In the genomic region with DNA sequence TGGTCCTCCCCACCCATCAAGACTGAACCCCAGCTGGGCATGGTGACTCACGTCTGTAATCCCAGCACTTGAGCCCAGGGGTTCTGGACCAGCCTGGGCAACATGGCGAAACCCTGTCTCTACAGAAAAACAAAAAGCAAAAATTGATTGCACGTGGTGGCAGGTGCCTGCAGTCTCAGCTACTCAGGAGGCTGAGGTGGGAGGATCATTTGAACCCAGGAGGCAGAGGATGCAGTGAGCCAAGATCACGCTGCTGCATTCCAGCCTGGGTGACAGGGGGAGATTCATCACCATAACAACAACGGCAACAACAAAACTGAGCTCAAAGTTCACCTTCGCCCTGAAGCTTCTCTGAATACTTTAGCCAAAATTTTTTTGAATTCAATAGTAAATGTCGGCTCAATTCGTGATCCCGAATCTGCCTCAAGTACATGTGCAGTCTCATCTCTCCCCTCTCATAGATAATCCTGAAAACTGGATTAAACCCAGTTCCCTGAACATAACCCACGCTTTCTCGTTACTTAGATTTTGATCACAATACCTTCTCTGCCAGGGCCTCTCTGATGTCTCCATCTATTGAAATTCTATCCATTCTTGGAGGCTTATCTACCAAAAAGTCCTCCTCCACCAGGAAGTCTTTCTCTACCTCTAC, we compare ENCODE assay signal across 1 cellular context.
TF ChIP-seq lines count a peak whose summit lies in the region.

No MANE protein-coding gene starts in this region.

TF ChIP-seq in HepG2, 621 proteins besides CTCF, POLR2A, EP300 and RAD21 (continued from another document):
- TF ChIP-seq, protein P1, sequence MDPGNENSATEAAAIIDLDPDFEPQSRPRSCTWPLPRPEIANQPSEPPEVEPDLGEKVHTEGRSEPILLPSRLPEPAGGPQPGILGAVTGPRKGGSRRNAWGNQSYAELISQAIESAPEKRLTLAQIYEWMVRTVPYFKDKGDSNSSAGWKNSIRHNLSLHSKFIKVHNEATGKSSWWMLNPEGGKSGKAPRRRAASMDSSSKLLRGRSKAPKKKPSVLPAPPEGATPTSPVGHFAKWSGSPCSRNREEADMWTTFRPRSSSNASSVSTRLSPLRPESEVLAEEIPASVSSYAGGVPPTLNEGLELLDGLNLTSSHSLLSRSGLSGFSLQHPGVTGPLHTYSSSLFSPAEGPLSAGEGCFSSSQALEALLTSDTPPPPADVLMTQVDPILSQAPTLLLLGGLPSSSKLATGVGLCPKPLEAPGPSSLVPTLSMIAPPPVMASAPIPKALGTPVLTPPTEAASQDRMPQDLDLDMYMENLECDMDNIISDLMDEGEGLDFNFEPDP (CRISPR knock-in tag; conservative IDR thresholded peaks at IDR 0.05): no peak
- TF ChIP-seq, protein P2, sequence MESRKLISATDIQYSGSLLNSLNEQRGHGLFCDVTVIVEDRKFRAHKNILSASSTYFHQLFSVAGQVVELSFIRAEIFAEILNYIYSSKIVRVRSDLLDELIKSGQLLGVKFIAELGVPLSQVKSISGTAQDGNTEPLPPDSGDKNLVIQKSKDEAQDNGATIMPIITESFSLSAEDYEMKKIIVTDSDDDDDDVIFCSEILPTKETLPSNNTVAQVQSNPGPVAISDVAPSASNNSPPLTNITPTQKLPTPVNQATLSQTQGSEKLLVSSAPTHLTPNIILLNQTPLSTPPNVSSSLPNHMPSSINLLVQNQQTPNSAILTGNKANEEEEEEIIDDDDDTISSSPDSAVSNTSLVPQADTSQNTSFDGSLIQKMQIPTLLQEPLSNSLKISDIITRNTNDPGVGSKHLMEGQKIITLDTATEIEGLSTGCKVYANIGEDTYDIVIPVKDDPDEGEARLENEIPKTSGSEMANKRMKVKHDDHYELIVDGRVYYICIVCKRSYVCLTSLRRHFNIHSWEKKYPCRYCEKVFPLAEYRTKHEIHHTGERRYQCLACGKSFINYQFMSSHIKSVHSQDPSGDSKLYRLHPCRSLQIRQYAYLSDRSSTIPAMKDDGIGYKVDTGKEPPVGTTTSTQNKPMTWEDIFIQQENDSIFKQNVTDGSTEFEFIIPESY (CRISPR knock-in tag; IDR thresholded peaks at IDR 0.05): peak; percentile 28; the same call in 1 of the 2 replicates
- peak; percentile 75 for TF ChIP-seq SAP130 (CRISPR knock-in tag; IDR thresholded peaks at IDR 0.05; ENCODE audit: low read depth)
- TF ChIP-seq EED (CRISPR knock-in tag; IDR thresholded peaks at IDR 0.05): no peak
- TF ChIP-seq TOPORS (CRISPR knock-in tag; IDR thresholded peaks at IDR 0.05): no peak
- no peak for TF ChIP-seq ZKSCAN8 (CRISPR knock-in tag; IDR thresholded peaks at IDR 0.05; ENCODE audit: borderline replicate concordance)
- TF ChIP-seq TARDBP (CRISPR knock-in tag; IDR thresholded peaks at IDR 0.05): peak; percentile 35; the same call in 1 of the 2 replicates
- 0 out of 2 replicates have a peak, but pooled peaks have one; percentile 47 for TF ChIP-seq HDAC1 (CRISPR knock-in tag; IDR thresholded peaks at IDR 0.05)
- TF ChIP-seq ZFP36L2 (CRISPR knock-in tag; IDR thresholded peaks at IDR 0.05): no peak
- peak; percentile 70; the same call in 1 of the 2 replicates for TF ChIP-seq ZNF292 (CRISPR knock-in tag; IDR thresholded peaks at IDR 0.05; ENCODE audit: borderline replicate concordance, low read depth)
- TF ChIP-seq BCL6 (CRISPR knock-in tag; IDR thresholded peaks at IDR 0.05): peak; percentile 36; the same call in 1 of the 2 replicates
- TF ChIP-seq, protein P3, sequence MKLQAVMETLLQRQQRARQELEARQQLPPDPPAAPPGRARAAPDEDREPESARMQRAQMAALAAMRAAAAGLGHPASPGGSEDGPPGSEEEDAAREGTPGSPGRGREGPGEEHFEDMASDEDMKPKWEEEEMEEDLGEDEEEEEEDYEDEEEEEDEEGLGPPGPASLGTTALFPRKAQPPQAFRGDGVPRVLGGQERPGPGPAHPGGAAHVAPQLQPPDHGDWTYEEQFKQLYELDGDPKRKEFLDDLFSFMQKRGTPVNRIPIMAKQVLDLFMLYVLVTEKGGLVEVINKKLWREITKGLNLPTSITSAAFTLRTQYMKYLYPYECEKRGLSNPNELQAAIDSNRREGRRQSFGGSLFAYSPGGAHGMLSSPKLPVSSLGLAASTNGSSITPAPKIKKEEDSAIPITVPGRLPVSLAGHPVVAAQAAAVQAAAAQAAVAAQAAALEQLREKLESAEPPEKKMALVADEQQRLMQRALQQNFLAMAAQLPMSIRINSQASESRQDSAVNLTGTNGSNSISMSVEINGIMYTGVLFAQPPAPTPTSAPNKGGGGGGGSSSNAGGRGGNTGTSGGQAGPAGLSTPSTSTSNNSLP (IDR thresholded peaks at IDR 0.05; ENCODE audit: low read depth, low read length): 0 out of 2 replicates have a peak, but pooled peaks have one; percentile 23
- TF ChIP-seq, protein P4, sequence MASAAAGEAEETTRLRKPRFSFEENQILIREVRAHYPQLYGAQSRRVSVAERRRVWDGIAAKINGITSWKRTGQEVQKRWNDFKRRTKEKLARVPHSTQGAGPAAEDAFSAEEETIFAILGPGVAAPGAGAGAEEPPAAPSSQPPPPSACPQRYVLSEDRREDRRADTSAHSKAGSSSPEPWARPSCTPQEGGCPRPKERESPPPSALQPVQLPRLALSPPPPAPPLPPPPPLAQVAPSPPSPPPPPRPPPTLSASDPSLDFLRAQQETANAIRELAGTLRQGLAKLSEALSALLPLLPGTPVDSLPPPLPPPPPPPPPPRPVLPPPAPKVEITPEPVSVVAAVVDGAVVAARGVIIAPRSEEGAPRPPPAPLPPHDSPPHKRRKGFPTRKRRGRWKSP (CRISPR knock-in tag; IDR thresholded peaks at IDR 0.05): no peak
- peak; percentile 86 for TF ChIP-seq RFX3 (CRISPR knock-in tag; IDR thresholded peaks at IDR 0.05)
- TF ChIP-seq SOX6 (IDR thresholded peaks at IDR 0.05): no peak
- peak; percentile 41; the same call in 1 of the 2 replicates for TF ChIP-seq SOX6 (CRISPR knock-in tag; IDR thresholded peaks at IDR 0.05)
- TF ChIP-seq TEAD3 (CRISPR knock-in tag; optimal IDR thresholded peaks at IDR 0.05; ENCODE audit: borderline replicate concordance): peak; percentile 97
- TF ChIP-seq ZMYM2 (CRISPR knock-in tag; IDR thresholded peaks at IDR 0.05): peak; percentile 65; the same call in 1 of the 2 replicates
- TF ChIP-seq ZNF788 (CRISPR knock-in tag; IDR thresholded peaks at IDR 0.05; ENCODE audit: borderline replicate concordance): peak; percentile 49; the same call in 1 of the 2 replicates
- TF ChIP-seq, protein P5, sequence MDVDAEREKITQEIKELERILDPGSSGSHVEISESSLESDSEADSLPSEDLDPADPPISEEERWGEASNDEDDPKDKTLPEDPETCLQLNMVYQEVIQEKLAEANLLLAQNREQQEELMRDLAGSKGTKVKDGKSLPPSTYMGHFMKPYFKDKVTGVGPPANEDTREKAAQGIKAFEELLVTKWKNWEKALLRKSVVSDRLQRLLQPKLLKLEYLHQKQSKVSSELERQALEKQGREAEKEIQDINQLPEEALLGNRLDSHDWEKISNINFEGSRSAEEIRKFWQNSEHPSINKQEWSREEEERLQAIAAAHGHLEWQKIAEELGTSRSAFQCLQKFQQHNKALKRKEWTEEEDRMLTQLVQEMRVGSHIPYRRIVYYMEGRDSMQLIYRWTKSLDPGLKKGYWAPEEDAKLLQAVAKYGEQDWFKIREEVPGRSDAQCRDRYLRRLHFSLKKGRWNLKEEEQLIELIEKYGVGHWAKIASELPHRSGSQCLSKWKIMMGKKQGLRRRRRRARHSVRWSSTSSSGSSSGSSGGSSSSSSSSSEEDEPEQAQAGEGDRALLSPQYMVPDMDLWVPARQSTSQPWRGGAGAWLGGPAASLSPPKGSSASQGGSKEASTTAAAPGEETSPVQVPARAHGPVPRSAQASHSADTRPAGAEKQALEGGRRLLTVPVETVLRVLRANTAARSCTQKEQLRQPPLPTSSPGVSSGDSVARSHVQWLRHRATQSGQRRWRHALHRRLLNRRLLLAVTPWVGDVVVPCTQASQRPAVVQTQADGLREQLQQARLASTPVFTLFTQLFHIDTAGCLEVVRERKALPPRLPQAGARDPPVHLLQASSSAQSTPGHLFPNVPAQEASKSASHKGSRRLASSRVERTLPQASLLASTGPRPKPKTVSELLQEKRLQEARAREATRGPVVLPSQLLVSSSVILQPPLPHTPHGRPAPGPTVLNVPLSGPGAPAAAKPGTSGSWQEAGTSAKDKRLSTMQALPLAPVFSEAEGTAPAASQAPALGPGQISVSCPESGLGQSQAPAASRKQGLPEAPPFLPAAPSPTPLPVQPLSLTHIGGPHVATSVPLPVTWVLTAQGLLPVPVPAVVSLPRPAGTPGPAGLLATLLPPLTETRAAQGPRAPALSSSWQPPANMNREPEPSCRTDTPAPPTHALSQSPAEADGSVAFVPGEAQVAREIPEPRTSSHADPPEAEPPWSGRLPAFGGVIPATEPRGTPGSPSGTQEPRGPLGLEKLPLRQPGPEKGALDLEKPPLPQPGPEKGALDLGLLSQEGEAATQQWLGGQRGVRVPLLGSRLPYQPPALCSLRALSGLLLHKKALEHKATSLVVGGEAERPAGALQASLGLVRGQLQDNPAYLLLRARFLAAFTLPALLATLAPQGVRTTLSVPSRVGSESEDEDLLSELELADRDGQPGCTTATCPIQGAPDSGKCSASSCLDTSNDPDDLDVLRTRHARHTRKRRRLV (CRISPR knock-in tag; IDR thresholded peaks at IDR 0.05): no peak
- TF ChIP-seq, protein P6, sequence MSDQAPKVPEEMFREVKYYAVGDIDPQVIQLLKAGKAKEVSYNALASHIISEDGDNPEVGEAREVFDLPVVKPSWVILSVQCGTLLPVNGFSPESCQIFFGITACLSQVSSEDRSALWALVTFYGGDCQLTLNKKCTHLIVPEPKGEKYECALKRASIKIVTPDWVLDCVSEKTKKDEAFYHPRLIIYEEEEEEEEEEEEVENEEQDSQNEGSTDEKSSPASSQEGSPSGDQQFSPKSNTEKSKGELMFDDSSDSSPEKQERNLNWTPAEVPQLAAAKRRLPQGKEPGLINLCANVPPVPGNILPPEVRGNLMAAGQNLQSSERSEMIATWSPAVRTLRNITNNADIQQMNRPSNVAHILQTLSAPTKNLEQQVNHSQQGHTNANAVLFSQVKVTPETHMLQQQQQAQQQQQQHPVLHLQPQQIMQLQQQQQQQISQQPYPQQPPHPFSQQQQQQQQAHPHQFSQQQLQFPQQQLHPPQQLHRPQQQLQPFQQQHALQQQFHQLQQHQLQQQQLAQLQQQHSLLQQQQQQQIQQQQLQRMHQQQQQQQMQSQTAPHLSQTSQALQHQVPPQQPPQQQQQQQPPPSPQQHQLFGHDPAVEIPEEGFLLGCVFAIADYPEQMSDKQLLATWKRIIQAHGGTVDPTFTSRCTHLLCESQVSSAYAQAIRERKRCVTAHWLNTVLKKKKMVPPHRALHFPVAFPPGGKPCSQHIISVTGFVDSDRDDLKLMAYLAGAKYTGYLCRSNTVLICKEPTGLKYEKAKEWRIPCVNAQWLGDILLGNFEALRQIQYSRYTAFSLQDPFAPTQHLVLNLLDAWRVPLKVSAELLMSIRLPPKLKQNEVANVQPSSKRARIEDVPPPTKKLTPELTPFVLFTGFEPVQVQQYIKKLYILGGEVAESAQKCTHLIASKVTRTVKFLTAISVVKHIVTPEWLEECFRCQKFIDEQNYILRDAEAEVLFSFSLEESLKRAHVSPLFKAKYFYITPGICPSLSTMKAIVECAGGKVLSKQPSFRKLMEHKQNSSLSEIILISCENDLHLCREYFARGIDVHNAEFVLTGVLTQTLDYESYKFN (CRISPR knock-in tag; conservative IDR thresholded peaks at IDR 0.05): 0 out of 2 replicates have a peak, but pooled peaks have one; percentile 26
- TF ChIP-seq FOXJ3 (CRISPR knock-in tag; IDR thresholded peaks at IDR 0.05; ENCODE audit: borderline replicate concordance): peak; percentile 51; the same call in 1 of the 2 replicates
- TF ChIP-seq CBX1 (IDR thresholded peaks at IDR 0.05; ENCODE audit: low read depth): peak; percentile 40
- TF ChIP-seq RFX1 (IDR thresholded peaks at IDR 0.05): peak; percentile 84
- TF ChIP-seq ZNF605 (CRISPR knock-in tag; IDR thresholded peaks at IDR 0.05): 0 out of 2 replicates have a peak, but pooled peaks have one; percentile 24
- peak; percentile 64; the same call in 1 of the 2 replicates for TF ChIP-seq POGZ (CRISPR knock-in tag; IDR thresholded peaks at IDR 0.05)
- TF ChIP-seq SOX5 (CRISPR knock-in tag; IDR thresholded peaks at IDR 0.05; ENCODE audit: borderline replicate concordance): peak; percentile 30; the same call in 1 of the 2 replicates
- no peak for TF ChIP-seq GPN1 (CRISPR knock-in tag; IDR thresholded peaks at IDR 0.05; ENCODE audit: borderline replicate concordance)
- peak; percentile 18; the same call in 1 of the 2 replicates for TF ChIP-seq FOXO1 (CRISPR knock-in tag; IDR thresholded peaks at IDR 0.05)
- TF ChIP-seq CBX5 (CRISPR knock-in tag; IDR thresholded peaks at IDR 0.05; ENCODE audit: borderline replicate concordance): 0 out of 2 replicates have a peak, but pooled peaks have one; percentile 15
- peak; percentile 89 for TF ChIP-seq KDM1A (CRISPR knock-in tag; IDR thresholded peaks at IDR 0.05)
- TF ChIP-seq, protein P7, sequence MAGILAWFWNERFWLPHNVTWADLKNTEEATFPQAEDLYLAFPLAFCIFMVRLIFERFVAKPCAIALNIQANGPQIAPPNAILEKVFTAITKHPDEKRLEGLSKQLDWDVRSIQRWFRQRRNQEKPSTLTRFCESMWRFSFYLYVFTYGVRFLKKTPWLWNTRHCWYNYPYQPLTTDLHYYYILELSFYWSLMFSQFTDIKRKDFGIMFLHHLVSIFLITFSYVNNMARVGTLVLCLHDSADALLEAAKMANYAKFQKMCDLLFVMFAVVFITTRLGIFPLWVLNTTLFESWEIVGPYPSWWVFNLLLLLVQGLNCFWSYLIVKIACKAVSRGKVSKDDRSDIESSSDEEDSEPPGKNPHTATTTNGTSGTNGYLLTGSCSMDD (CRISPR knock-in tag; IDR thresholded peaks at IDR 0.05): no peak
- TF ChIP-seq IRF2 (CRISPR knock-in tag; IDR thresholded peaks at IDR 0.05): 0 out of 2 replicates have a peak, but pooled peaks have one; percentile 42
- TF ChIP-seq, protein P8, sequence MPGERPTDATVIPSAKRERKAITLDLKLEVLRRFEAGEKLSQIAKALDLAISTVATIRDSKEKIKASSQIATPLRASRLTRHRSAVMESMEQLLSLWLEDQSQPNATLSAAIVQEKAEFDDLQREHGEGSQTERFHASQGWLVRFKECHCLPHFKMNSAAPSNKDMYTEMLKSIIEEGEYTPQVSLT (CRISPR knock-in tag; IDR thresholded peaks at IDR 0.05; ENCODE audit: borderline replicate concordance, low read depth): no peak
